In the genomic region with DNA sequence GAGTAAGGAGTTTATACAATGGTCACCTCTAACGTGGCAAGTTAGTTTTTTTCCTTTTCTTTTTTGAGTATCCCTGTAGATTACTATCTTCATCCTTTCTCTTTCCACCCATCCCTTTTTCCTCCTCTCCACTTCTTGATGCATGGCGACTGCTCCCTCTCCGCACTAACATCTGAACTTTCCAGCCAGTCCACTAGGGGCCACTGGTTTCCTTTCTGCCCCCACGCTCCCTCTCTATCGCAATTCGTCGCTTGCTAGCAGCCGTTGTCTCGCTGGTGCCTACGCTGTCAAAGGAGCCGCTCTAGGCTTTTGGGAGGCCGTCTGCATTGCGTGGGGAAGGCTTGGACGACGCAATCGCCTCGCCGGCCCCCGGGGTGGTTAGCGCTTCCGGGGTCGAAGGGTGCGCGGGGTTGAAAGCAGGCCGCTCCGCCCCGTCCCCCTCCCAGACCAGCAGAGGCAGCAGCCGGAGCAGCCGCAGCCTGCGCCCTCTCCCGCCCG, we compare ENCODE assay signal across 8 cellular contexts. TPM values are rescaled to one million over a fixed set of nuclear protein-coding genes. Genes with fewer than 3 reads are reported as not detected.
A peak's percentile ranks its signal among the peaks of the same experiment; 100 is the strongest.
DNase-seq lines count a peak whose midpoint lies in the region; ATAC-seq and TF ChIP-seq lines count a peak whose summit lies in the region.

A gene (plus strand): TSS at position 442 of the 498 bp plus-strand sequence. CDS start 2,699 bp downstream, outside the sequence.

- H3K27me3 ChIP-seq in osteoblast (ENCODE audit: insufficient read depth, low read length) (no peaks in the 10 kb centered on the region), thymus (ENCODE audit: control insufficient read depth, insufficient read depth) (no peaks in the 10 kb centered on the region)

- under 1% methylated on average over 32 of the region's 32 CpGs for WGBS in thymus

- H3K27ac Mint-ChIP-seq in activated naive CD4-positive, alpha-beta T cell treated with anti-CD3 and anti-CD28 coated beads, Interleukin-2, amount 50 U/mL, for 72 hours = peak within 1 kb of the TSS; percentile 94 to 98

- H3K9me3 Mint-ChIP-seq in activated naive CD4-positive, alpha-beta T cell treated with anti-CD3 and anti-CD28 coated beads, Interleukin-2, amount 50 U/mL, for 72 hours = no peaks in the 10 kb centered on the region

- H3K27ac ChIP-seq in osteoblast (ENCODE audit: low read depth, low read length) = peak within 1 kb of the TSS; percentile 87
- H3K27ac ChIP-seq in thymus (ENCODE audit: low read depth) = peak within 1 kb of the TSS; percentile 99

- H3K9me3 ChIP-seq in osteoblast (ENCODE audit: low read depth, low read length) (no peaks in the 10 kb centered on the region), thymus (ENCODE audit: control insufficient read depth) (no peaks in the 10 kb centered on the region)

- ATAC-seq in HG02571 (IDR thresholded peaks at IDR 0.05; ENCODE audit: unreplicated experiment) = peak; percentile 94
- ATAC-seq in SK-N-SH treated with all-trans-retinoic acid at 6 μM for 48 hours = peak; percentile 96
- ATAC-seq in activated naive CD4-positive, alpha-beta T cell treated with anti-CD3 and anti-CD28 coated beads, Interleukin-2, amount 50 U/mL, for 72 hours = peak; percentile 96 to 98

- TF ChIP-seq CTCF in GM10248 (IDR thresholded peaks at IDR 0.05; ENCODE audit: control extremely low read depth, extremely low read depth, low read depth, missing control alignments) = peak; percentile 94
- TF ChIP-seq CTCF in osteoblast (IDR thresholded peaks at IDR 0.05; ENCODE audit: extremely low read depth, low read depth, low read length) = peak; percentile 96

- peaks cover 32 to 52% of the 10 kb centered on the region in 2 donors for H3K36me3 Mint-ChIP-seq in activated naive CD4-positive, alpha-beta T cell treated with anti-CD3 and anti-CD28 coated beads, Interleukin-2, amount 50 U/mL, for 72 hours

- CTCF ChIA-PET in GM10248 (lab: Yijun Ruan, JAX) = interaction anchor here (0.6 to 2.7 kb wide), 10 partner anchors 12 to 131 kb away, joined by 3 to 8 read pairs (median 4); a partner anchor contains a TSS

- peak within 1 kb of the TSS; percentile 81 for H3K4me2 ChIP-seq in osteoblast (ENCODE audit: insufficient read depth, low read length)

- H3K4me3 ChIP-seq in osteoblast (ENCODE audit: insufficient read depth, low read length) (peak within 1 kb of the TSS; percentile 97), thymus (ENCODE audit: low read length) (peak within 1 kb of the TSS; percentile 97)

- H4K20me1 ChIP-seq in osteoblast (ENCODE audit: insufficient read depth, low read length) = peaks cover 35% of the 10 kb centered on the region

- peak within 1 kb of the TSS; percentile 74 for H2AFZ ChIP-seq in osteoblast (ENCODE audit: low read length)

- DNase-seq in GM10248 (ENCODE audit: extremely low spot score) (peak; percentile 97), NCI-H1048 (lab: John Stamatoyannopoulos, UW) (peak; percentile 97), glomerular endothelial cell (ENCODE audit: extremely low read depth, low read depth, low spot score) (peak; percentile 91), osteoblast (ENCODE audit: insufficient read length, low spot score, missing footprints) (peak; percentile 97)
- peak; percentile 94 to 96 for DNase-seq in activated naive CD4-positive, alpha-beta T cell treated with anti-CD3 and anti-CD28 coated beads, Interleukin-2, amount 50 U/mL, for 72 hours (ENCODE audit: low spot score in 2 of 2)

- H3K36me3 ChIP-seq in osteoblast (ENCODE audit: insufficient read depth, low read length) = peaks cover 37% of the 10 kb centered on the region
- H3K36me3 ChIP-seq in thymus (ENCODE audit: control insufficient read depth, insufficient read depth) = peaks cover 37% of the 10 kb centered on the region

- POLR2A ChIA-PET in GM10248 (lab: Yijun Ruan, JAX) = interaction anchor here (2.0 kb wide), 1 partner anchor 49 kb away, joined by 4 read pairs; a partner anchor contains a TSS

- peaks cover 21% of the 10 kb centered on the region for H3K4me1 ChIP-seq in osteoblast (ENCODE audit: insufficient read depth, low read length)
- peaks cover 5% of the 10 kb centered on the region for H3K4me1 ChIP-seq in thymus (ENCODE audit: control insufficient read depth, insufficient read depth, low read length)

- H3K79me2 ChIP-seq in osteoblast (ENCODE audit: insufficient read depth, low read length) = peaks cover 49% of the 10 kb centered on the region

TF ChIP-seq in SK-N-SH treated with all-trans-retinoic acid at 6 μM for 48 hours, 23 proteins besides CTCF, POLR2A, EP300 and RAD21:
- TF ChIP-seq, protein P1, sequence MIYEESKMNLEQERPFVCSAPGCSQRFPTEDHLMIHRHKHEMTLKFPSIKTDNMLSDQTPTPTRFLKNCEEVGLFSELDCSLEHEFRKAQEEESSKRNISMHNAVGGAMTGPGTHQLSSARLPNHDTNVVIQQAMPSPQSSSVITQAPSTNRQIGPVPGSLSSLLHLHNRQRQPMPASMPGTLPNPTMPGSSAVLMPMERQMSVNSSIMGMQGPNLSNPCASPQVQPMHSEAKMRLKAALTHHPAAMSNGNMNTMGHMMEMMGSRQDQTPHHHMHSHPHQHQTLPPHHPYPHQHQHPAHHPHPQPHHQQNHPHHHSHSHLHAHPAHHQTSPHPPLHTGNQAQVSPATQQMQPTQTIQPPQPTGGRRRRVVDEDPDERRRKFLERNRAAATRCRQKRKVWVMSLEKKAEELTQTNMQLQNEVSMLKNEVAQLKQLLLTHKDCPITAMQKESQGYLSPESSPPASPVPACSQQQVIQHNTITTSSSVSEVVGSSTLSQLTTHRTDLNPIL (CRISPR knock-in tag; IDR thresholded peaks at IDR 0.05; ENCODE audit: low read depth) = no peak
- TF ChIP-seq ZC3H10 (CRISPR knock-in tag; IDR thresholded peaks at IDR 0.05) (no peak), ZFP3 (CRISPR knock-in tag; IDR thresholded peaks at IDR 0.05) (no peak), ISL1 (CRISPR knock-in tag; IDR thresholded peaks at IDR 0.05) (no peak), RARB (CRISPR knock-in tag; IDR thresholded peaks at IDR 0.05) (no peak), TOX (CRISPR knock-in tag; IDR thresholded peaks at IDR 0.05; ENCODE audit: borderline replicate concordance) (no peak), ZNF565 (CRISPR knock-in tag; conservative IDR thresholded peaks at IDR 0.05; ENCODE audit: low read depth) (no peak), TCF4 (CRISPR knock-in tag; IDR thresholded peaks at IDR 0.05; ENCODE audit: borderline replicate concordance) (no peak)
- TF ChIP-seq, protein P2, sequence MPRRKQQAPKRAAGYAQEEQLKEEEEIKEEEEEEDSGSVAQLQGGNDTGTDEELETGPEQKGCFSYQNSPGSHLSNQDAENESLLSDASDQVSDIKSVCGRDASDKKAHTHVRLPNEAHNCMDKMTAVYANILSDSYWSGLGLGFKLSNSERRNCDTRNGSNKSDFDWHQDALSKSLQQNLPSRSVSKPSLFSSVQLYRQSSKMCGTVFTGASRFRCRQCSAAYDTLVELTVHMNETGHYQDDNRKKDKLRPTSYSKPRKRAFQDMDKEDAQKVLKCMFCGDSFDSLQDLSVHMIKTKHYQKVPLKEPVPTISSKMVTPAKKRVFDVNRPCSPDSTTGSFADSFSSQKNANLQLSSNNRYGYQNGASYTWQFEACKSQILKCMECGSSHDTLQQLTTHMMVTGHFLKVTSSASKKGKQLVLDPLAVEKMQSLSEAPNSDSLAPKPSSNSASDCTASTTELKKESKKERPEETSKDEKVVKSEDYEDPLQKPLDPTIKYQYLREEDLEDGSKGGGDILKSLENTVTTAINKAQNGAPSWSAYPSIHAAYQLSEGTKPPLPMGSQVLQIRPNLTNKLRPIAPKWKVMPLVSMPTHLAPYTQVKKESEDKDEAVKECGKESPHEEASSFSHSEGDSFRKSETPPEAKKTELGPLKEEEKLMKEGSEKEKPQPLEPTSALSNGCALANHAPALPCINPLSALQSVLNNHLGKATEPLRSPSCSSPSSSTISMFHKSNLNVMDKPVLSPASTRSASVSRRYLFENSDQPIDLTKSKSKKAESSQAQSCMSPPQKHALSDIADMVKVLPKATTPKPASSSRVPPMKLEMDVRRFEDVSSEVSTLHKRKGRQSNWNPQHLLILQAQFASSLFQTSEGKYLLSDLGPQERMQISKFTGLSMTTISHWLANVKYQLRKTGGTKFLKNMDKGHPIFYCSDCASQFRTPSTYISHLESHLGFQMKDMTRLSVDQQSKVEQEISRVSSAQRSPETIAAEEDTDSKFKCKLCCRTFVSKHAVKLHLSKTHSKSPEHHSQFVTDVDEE (CRISPR knock-in tag; IDR thresholded peaks at IDR 0.05) = no peak; the same call in 1 of the 2 replicates
- TF ChIP-seq, protein P3, sequence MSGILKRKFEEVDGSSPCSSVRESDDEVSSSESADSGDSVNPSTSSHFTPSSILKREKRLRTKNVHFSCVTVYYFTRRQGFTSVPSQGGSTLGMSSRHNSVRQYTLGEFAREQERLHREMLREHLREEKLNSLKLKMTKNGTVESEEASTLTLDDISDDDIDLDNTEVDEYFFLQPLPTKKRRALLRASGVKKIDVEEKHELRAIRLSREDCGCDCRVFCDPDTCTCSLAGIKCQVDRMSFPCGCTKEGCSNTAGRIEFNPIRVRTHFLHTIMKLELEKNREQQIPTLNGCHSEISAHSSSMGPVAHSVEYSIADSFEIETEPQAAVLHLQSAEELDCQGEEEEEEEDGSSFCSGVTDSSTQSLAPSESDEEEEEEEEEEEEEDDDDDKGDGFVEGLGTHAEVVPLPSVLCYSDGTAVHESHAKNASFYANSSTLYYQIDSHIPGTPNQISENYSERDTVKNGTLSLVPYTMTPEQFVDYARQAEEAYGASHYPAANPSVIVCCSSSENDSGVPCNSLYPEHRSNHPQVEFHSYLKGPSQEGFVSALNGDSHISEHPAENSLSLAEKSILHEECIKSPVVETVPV (CRISPR knock-in tag; IDR thresholded peaks at IDR 0.05) = no peak
- TF ChIP-seq, protein P4, sequence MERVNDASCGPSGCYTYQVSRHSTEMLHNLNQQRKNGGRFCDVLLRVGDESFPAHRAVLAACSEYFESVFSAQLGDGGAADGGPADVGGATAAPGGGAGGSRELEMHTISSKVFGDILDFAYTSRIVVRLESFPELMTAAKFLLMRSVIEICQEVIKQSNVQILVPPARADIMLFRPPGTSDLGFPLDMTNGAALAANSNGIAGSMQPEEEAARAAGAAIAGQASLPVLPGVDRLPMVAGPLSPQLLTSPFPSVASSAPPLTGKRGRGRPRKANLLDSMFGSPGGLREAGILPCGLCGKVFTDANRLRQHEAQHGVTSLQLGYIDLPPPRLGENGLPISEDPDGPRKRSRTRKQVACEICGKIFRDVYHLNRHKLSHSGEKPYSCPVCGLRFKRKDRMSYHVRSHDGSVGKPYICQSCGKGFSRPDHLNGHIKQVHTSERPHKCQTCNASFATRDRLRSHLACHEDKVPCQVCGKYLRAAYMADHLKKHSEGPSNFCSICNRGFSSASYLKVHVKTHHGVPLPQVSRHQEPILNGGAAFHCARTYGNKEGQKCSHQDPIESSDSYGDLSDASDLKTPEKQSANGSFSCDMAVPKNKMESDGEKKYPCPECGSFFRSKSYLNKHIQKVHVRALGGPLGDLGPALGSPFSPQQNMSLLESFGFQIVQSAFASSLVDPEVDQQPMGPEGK (CRISPR knock-in tag; IDR thresholded peaks at IDR 0.05; ENCODE audit: borderline replicate concordance) = no peak

RNA-seq across cellular contexts. Expression of the gene that starts here (rescaled TPM):
- 1,000 to 10,000 TPM in 1 of 2 donors, 100 to 1,000 TPM in 1; 786 to 1,016 TPM for total RNA-seq in activated naive CD4-positive, alpha-beta T cell treated with anti-CD3 and anti-CD28 coated beads, Interleukin-2, amount 50 U/mL, for 72 hours
- total RNA-seq in glomerular endothelial cell = 379 and 520 TPM in 2 replicates
- 247 and 293 TPM in 2 replicates for total RNA-seq in osteoblast
- 606 TPM for polyA plus RNA-seq in thymus

Comparison
In these comparisons a context has a peak if more than half of its experiments do, and no peak if none do; other contexts are left out.
1. Peak in every context shown above with its lines: DNase-seq, ATAC-seq, H3K4me3 ChIP-seq and H3K27ac ChIP-seq.